8 cellular contexts compared by ENCODE assay signal in the genomic region with DNA sequence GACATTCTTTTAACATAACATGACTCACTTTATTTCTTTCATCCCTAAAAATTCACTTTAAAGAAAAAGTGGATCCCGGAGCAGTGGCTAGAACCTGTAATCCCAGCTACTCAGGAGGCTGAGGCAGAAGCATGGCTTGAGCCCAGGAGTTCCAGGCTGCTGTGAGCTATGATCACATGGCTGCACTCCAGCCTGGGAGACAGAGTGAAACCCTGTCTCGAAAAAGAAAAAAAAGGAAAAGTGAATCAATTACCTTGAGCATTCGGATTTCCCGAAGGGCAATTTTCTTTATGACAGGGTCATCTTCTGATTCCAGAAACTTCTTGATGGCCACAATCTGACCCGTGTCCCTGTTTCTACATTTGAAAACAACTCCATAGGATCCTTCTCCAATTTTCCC. TPM values are rescaled to one million over a fixed set of nuclear protein-coding genes. Genes with fewer than 3 reads are reported as not detected.
DNase-seq lines count a peak whose midpoint lies in the region; ATAC-seq, FAIRE-seq and TF ChIP-seq lines count a peak whose summit lies in the region.

No MANE protein-coding gene starts in this region.

- no peak overlapping the region for H3K4me2 ChIP-seq in HepG2 (ENCODE audit: low read depth, low read length)

- TF ChIP-seq EP300 in HepG2 (IDR thresholded peaks at IDR 0.05; ENCODE audit: low read depth in 2 of 2, low read length in 2 of 2) (no peak), HepG2 (CRISPR knock-in tag; IDR thresholded peaks at IDR 0.05; ENCODE audit: borderline replicate concordance) (no peak), tibial nerve (IDR thresholded peaks at IDR 0.05) (no peak)

- BruUV-seq in HepG2 (replicated peaks; lab: Mats Ljungman, UMichigan) = TSS peak; percentile 43

- H2AFZ ChIP-seq in HepG2 (ENCODE audit: low read length) = no peak overlapping the region

- 32 to 53% (median 38%) methylated on average over 5 of the region's 5 CpGs for WGBS in adrenal gland, 4 donors
- 98% methylated on average over 5 of the region's 5 CpGs for WGBS in HepG2 (ENCODE audit: low lambda C conversion rate)
- WGBS in tibial nerve, 2 donors = 81 to 82% methylated on average over 5 of the region's 5 CpGs

- intact Hi-C loops in adrenal gland (cut with DNase I) (loop anchor here in 1 of 2 donors (10.0 kb wide), 1 partner anchor 71 kb away; no protein-coding TSS in a partner anchor), HepG2 (cut with micrococcal nuclease; ENCODE audit: unreplicated experiment) (loop anchor here (5.0 kb wide), 2 partner anchors 47 to 73 kb away; no protein-coding TSS in a partner anchor)

- FAIRE-seq in HepG2 (lab: Jason Lieb, UNC) = no peak

- no peak for TF ChIP-seq RAD21 in HepG2 (CRISPR knock-in tag; IDR thresholded peaks at IDR 0.05)

- H3K27me3 ChIP-seq in adrenal gland = no peaks in the 10 kb centered on the region
- H3K27me3 ChIP-seq in HepG2 (ENCODE audit: control insufficient read depth in 1 of 2, insufficient read depth in 2 of 2, low read length in 2 of 2) = no peaks in the 10 kb centered on the region
- no peaks in the 10 kb centered on the region for H3K27me3 ChIP-seq in tibial nerve

- CTCF ChIA-PET in activated CD8-positive, alpha-beta memory T cell treated with anti-CD3 and anti-CD28 coated beads, Interleukin-2, amount 10 ng/mL, durations not matched to agents 7 days and 5 days (lab: Charles Lee) = interaction anchor here (2.5 kb wide), 1 partner anchor 74 kb away, joined by 14 read pairs; no protein-coding TSS in a partner anchor
- CTCF ChIA-PET in HepG2 (lab: Yijun Ruan, JAX; ENCODE audit: low intra/inter-chr PET ratio, low total read pairs) = no interaction called here

- no peak overlapping the region for H3K9ac ChIP-seq in HepG2 (ENCODE audit: insufficient read depth, low read depth, low read length)

- H3K79me2 ChIP-seq in HepG2 (ENCODE audit: insufficient read depth, low read length) = no peaks in the 10 kb centered on the region

- H3K4me1 ChIP-seq in adrenal gland (replicated peaks in 1 of 2) = peaks cover 0 to 5% of the 10 kb centered on the region in 2 donors
- peaks cover 58% of the 10 kb centered on the region for H3K4me1 ChIP-seq in HepG2 (ENCODE audit: insufficient read depth, low read length)
- peaks cover 0 to 42% (median 15%) of the 10 kb centered on the region in 4 donors for H3K4me1 ChIP-seq in tibial nerve

- H3K27ac ChIP-seq in adrenal gland = peak overlapping the region in 3 of 5 donors; percentile 36 to 80 (median 78)
- no peak overlapping the region for H3K27ac ChIP-seq in HepG2 (ENCODE audit: extremely low read length, insufficient read depth, low read length)
- H3K27ac ChIP-seq in tibial nerve = peak overlapping the region in 2 of 4 donors; percentile 80 to 92

- H3K9me3 Mint-ChIP-seq in activated CD8-positive, alpha-beta memory T cell treated with anti-CD3 and anti-CD28 coated beads, Interleukin-2, amount 10 ng/mL, durations not matched to agents 7 days and 5 days (ENCODE audit: low read depth) = no peaks in the 10 kb centered on the region

- H4K20me1 ChIP-seq in HepG2 (ENCODE audit: insufficient read depth, low read length) = no peaks in the 10 kb centered on the region

- TF ChIP-seq CTCF in adrenal gland (IDR thresholded peaks at IDR 0.05) (no peak), HepG2 (CRISPR knock-in tag; IDR thresholded peaks at IDR 0.05) (no peak), tibial nerve (IDR thresholded peaks at IDR 0.05) (no peak)

- ATAC-seq in activated CD8-positive, alpha-beta memory T cell treated with anti-CD3 and anti-CD28 coated beads, Interleukin-2, amount 10 ng/mL, durations not matched to agents 7 days and 5 days = no peak
- ATAC-seq in HepG2 = no peak
- no peak for ATAC-seq in HG03460 (IDR thresholded peaks at IDR 0.05; ENCODE audit: unreplicated experiment)

- in situ Hi-C loops in HepG2 (cut with HindIII; ENCODE audit: extremely low pct_ligation_motif_present, low pct_unique_long_range_greater_than_20kb) = no loop called here

- H3K36me3 ChIP-seq in adrenal gland (replicated peaks in 1 of 2) (no peaks in the 10 kb centered on the region), HepG2 (replicated peaks in 1 of 2; ENCODE audit: control insufficient read depth in 1 of 2, insufficient read depth in 2 of 2, low read length in 2 of 2) (no peaks in the 10 kb centered on the region), tibial nerve (peaks cover 0 to 24% (median 0%) of the 10 kb centered on the region in 3 donors)

- peak overlapping the region in 2 of 4 donors; percentile 27 to 83 for H3K4me3 ChIP-seq in adrenal gland
- H3K4me3 ChIP-seq in HepG2 (replicated peaks in 1 of 3; ENCODE audit: insufficient read depth in 1 of 3, low read depth in 2 of 3, low read length in 3 of 3) = no peak overlapping the region
- peak overlapping the region; percentile 41 to 92 (median 64) for H3K4me3 ChIP-seq in tibial nerve

- H3K36me3 Mint-ChIP-seq in activated CD8-positive, alpha-beta memory T cell treated with anti-CD3 and anti-CD28 coated beads, Interleukin-2, amount 10 ng/mL, durations not matched to agents 7 days and 5 days = peaks cover 2% of the 10 kb centered on the region

- peak overlapping the region; percentile 85 for H3K4me3 Mint-ChIP-seq in activated CD8-positive, alpha-beta memory T cell treated with anti-CD3 and anti-CD28 coated beads, Interleukin-2, amount 10 ng/mL, durations not matched to agents 7 days and 5 days

- no peak for DNase-seq in activated CD8-positive, alpha-beta memory T cell treated with anti-CD3 and anti-CD28 coated beads, Interleukin-2, amount 10 ng/mL, durations not matched to agents 7 days and 5 days
- DNase-seq in activated CD8-positive, alpha-beta memory T cell treated with anti-CD3 and anti-CD28 coated beads, Interleukin-2, amount 50 U/mL, for 4 hours = no peak
- DNase-seq in adrenal gland (peak; percentile 51 to 76 (median 69)), HepG2 (ENCODE audit: low spot score) (no peak), tibial nerve (ENCODE audit: low spot score in 2 of 2) (peak in 1 of 2 donors; percentile 33), iPS-NIHi7 (ENCODE audit: extremely low spot score) (no peak), middle frontal gyrus (ENCODE audit: extremely low spot score, low spot score) (no peak)

- H3K9me3 ChIP-seq in adrenal gland (replicated peaks in 1 of 3) (no peaks in the 10 kb centered on the region), HepG2 (ENCODE audit: low read length) (no peaks in the 10 kb centered on the region), tibial nerve (no peaks in the 10 kb centered on the region)

- H3K27ac Mint-ChIP-seq in activated CD8-positive, alpha-beta memory T cell treated with anti-CD3 and anti-CD28 coated beads, Interleukin-2, amount 10 ng/mL, durations not matched to agents 7 days and 5 days = no peak overlapping the region

- H3K4me1 Mint-ChIP-seq in activated CD8-positive, alpha-beta memory T cell treated with anti-CD3 and anti-CD28 coated beads, Interleukin-2, amount 10 ng/mL, durations not matched to agents 7 days and 5 days = peaks cover 15% of the 10 kb centered on the region

- POLR2A ChIA-PET in HepG2 (lab: Yijun Ruan, JAX) = no interaction called here

- no peak for TF ChIP-seq POLR2A in adrenal gland (IDR thresholded peaks at IDR 0.05)
- no peak for TF ChIP-seq POLR2A in HepG2 (IDR thresholded peaks at IDR 0.05; ENCODE audit: insufficient read depth in 1 of 2, low read depth in 2 of 2, low read length in 2 of 2)
- no peak for TF ChIP-seq POLR2A in tibial nerve (IDR thresholded peaks at IDR 0.05)

- H3K27me3 Mint-ChIP-seq in activated CD8-positive, alpha-beta memory T cell treated with anti-CD3 and anti-CD28 coated beads, Interleukin-2, amount 10 ng/mL, durations not matched to agents 7 days and 5 days = peaks cover 6% of the 10 kb centered on the region

RNA-seq across cellular contexts. Expression of gene CDKL1, which starts 1.2 kb away (rescaled TPM):
- total RNA-seq in activated CD8-positive, alpha-beta memory T cell treated with anti-CD3 and anti-CD28 coated beads, Interleukin-2, amount 10 ng/mL, durations not matched to agents 7 days and 5 days = 10 to 100 TPM; 13.5 to 17.6 TPM
- total RNA-seq in adrenal gland (10 to 100 TPM in 3 of 8 donors, 1 to 10 TPM in 5; 1.8 to 14.8 (median 7.6) TPM), HepG2 (2016; rRNA removed; fragmentation: Illumina TruSeq; extraction: Trizol) (5.1 and 7.9 TPM in 2 replicates), tibial nerve (10 to 100 TPM in 1 of 4 donors, 1 to 10 TPM in 3; 8.2 to 22.5 (median 9.5) TPM)
- polyA plus RNA-seq in adrenal gland (1 to 10 TPM; 1.5 to 8.3 (median 3.1) TPM), HepG2 (2011; rRNA removed) (0.30 and 4.4 TPM in 2 replicates)
- total RNA-seq in HepG2 (2016; cell fraction: cytosol; rRNA removed; fragmentation: Illumina TruSeq; extraction: Trizol; ENCODE audit: low read depth) = 1.4 and 3.0 TPM in 2 replicates
- total RNA-seq in HepG2 (2016; cell fraction: insoluble cytoplasmic fraction; rRNA removed; fragmentation: Illumina TruSeq; extraction: Trizol) = 4.2 and 9.4 TPM in 2 replicates
- total RNA-seq in HepG2 (2016; cell fraction: membrane; rRNA removed; fragmentation: Illumina TruSeq; extraction: Trizol) = 2.3 and 3.1 TPM in 2 replicates
- total RNA-seq in HepG2 (2016; cell fraction: nucleus; rRNA removed; fragmentation: Illumina TruSeq; extraction: Trizol) = 1.9 and 6.9 TPM in 2 replicates
- polyA plus RNA-seq in HepG2 (2011; cell fraction: cytosol; rRNA removed) = 0.33 and 1.1 TPM in 2 replicates
- 0.57 and 0.66 TPM in 2 replicates for polyA plus RNA-seq in HepG2 (2011; cell fraction: nucleus; rRNA removed)
- polyA plus RNA-seq in HepG2 (2012) = 0.33 and 0.63 TPM in 2 replicates
- 0.33 and 1.4 TPM in 2 replicates for polyA plus RNA-seq in HepG2 (2016; cell fraction: cytosol; fragmentation: Illumina TruSeq; extraction: Trizol; ENCODE audit: low read depth)
- 7.0 and 9.1 TPM in 2 replicates for polyA plus RNA-seq in HepG2 (2016; cell fraction: insoluble cytoplasmic fraction; fragmentation: Illumina TruSeq; extraction: Trizol; ENCODE audit: low read depth)
- 0.94 and 1.4 TPM in 2 replicates for polyA plus RNA-seq in HepG2 (2016; cell fraction: membrane; fragmentation: Illumina TruSeq; extraction: Trizol; ENCODE audit: low read depth)
- polyA plus RNA-seq in HepG2 (2016; cell fraction: nucleus; fragmentation: Illumina TruSeq; extraction: Trizol; ENCODE audit: insufficient read depth, low read depth) = 1.9 and 2.0 TPM in 2 replicates
- 1.7 and 2.9 TPM in 2 replicates for polyA minus RNA-seq in HepG2 (2011; rRNA and poly(A)+ RNA removed; ENCODE audit: low replicate concordance)
- polyA minus RNA-seq in HepG2 (2011; cell fraction: cytosol; rRNA and poly(A)+ RNA removed) = 0.79 and 2.7 TPM in 2 replicates
- 0.99 and 1.2 TPM in 2 replicates for polyA minus RNA-seq in HepG2 (2011; cell fraction: nucleus; rRNA and poly(A)+ RNA removed)

Comparison
In these comparisons a context has a peak if more than half of its experiments do, and no peak if none do; other contexts are left out.
1. DNase-seq: peak in adrenal gland (7 of 7); none in activated CD8-positive, alpha-beta memory T cell treated with anti-CD3 and anti-CD28 coated beads, Interleukin-2, amount 10 ng/mL, durations not matched to agents 7 days and 5 days (single experiment), activated CD8-positive, alpha-beta memory T cell treated with anti-CD3 and anti-CD28 coated beads, Interleukin-2, amount 50 U/mL, for 4 hours (single experiment), HepG2 (single experiment), iPS-NIHi7 (single experiment) and middle frontal gyrus (single experiment).
2. H3K4me3 ChIP-seq: peak in tibial nerve (4 of 4); none in HepG2 (0 of 3).